8 cellular contexts compared by ENCODE assay signal in genomic region chr2:88831792-88832248, GRCh38.
DNase-seq lines count a peak whose midpoint lies in the region; ATAC-seq, FAIRE-seq and TF ChIP-seq lines count a peak whose summit lies in the region.

No MANE protein-coding gene starts in this region.

- H3K4me3 ChIP-seq in esophagus squamous epithelium (no peak overlapping the region), psoas muscle (no peak overlapping the region)

- TF ChIP-seq CTCF in esophagus squamous epithelium (IDR thresholded peaks at IDR 0.05): peak; percentile 35 to 66 (median 48)
- peak; percentile 44 for TF ChIP-seq CTCF in psoas muscle (IDR thresholded peaks at IDR 0.05)

- no peak for TF ChIP-seq POLR2A in esophagus squamous epithelium (IDR thresholded peaks at IDR 0.05)

- ATAC-seq in GM21717 (IDR thresholded peaks at IDR 0.05; ENCODE audit: unreplicated experiment) (peak; percentile 95), psoas muscle (peak in 1 of 4 donors; percentile 41)

- H3K27me3 ChIP-seq in esophagus squamous epithelium (peaks cover 0 to 14% (median 0%) of the 10 kb centered on the region in 4 donors), psoas muscle (ENCODE audit: insufficient read depth in 3 of 3, low read length in 2 of 3) (peaks cover 0 to 13% (median 0%) of the 10 kb centered on the region in 3 donors)

- FAIRE-seq in HTR-8/SVneo (lab: Jason Lieb, UNC): no peak

- intact Hi-C loops in esophagus squamous epithelium (cut with DNase I): no loop called here
- intact Hi-C loops in psoas muscle (cut with DNase I): no loop called here

- H3K27ac ChIP-seq in esophagus squamous epithelium: no peak overlapping the region
- no peak overlapping the region for H3K27ac ChIP-seq in psoas muscle

- H3K9me3 ChIP-seq in esophagus squamous epithelium (peaks cover 0 to 4% (median 0%) of the 10 kb centered on the region in 3 donors), psoas muscle (no peaks in the 10 kb centered on the region)

- WGBS in esophagus squamous epithelium, 2 donors: 23 to 34% methylated on average over 6 to 7 of the region's 7 CpGs
- 42 to 48% (median 48%) methylated on average over 7 of the region's 7 CpGs for WGBS in psoas muscle, 3 donors

- peak; percentile 12 to 39 for DNase-seq in activated CD4-positive, alpha-beta T cell treated with anti-CD3 and anti-CD28 coated beads for 24 hours (ENCODE audit: low read depth in 2 of 2)
- DNase-seq in activated CD4-positive, alpha-beta T cell treated with anti-CD3 and anti-CD28 coated beads for 1 hour: no peak
- DNase-seq in HTR-8/SVneo (ENCODE audit: insufficient read length, low spot score): peak; percentile 21
- DNase-seq in UCSD-AML1 (lab: John Stamatoyannopoulos, UW; ENCODE audit: unreplicated experiment): peak; percentile 71
- DNase-seq in esophagus squamous epithelium (lab: John Stamatoyannopoulos, UW): no peak
- DNase-seq in psoas muscle: peak; percentile 29 to 64
- DNase-seq in cerebellum (ENCODE audit: low spot score): no peak

- peaks cover 0 to 18% (median 0%) of the 10 kb centered on the region in 3 donors for H3K4me1 ChIP-seq in esophagus squamous epithelium
- H3K4me1 ChIP-seq in psoas muscle: no peaks in the 10 kb centered on the region

- H3K36me3 ChIP-seq in esophagus squamous epithelium (no peaks in the 10 kb centered on the region), psoas muscle (ENCODE audit: insufficient read depth in 1 of 2, low read depth in 1 of 2) (no peaks in the 10 kb centered on the region)

Comparison
In these comparisons a context has a peak if more than half of its experiments do, and no peak if none do; other contexts are left out.
1. DNase-seq: peak in activated CD4-positive, alpha-beta T cell treated with anti-CD3 and anti-CD28 coated beads for 24 hours (2 of 2), HTR-8/SVneo (single experiment), UCSD-AML1 (single experiment) and psoas muscle (2 of 2); none in activated CD4-positive, alpha-beta T cell treated with anti-CD3 and anti-CD28 coated beads for 1 hour (single experiment), esophagus squamous epithelium (single experiment) and cerebellum (single experiment).